ENCODE assay signal across 23 cellular contexts in the genomic region with DNA sequence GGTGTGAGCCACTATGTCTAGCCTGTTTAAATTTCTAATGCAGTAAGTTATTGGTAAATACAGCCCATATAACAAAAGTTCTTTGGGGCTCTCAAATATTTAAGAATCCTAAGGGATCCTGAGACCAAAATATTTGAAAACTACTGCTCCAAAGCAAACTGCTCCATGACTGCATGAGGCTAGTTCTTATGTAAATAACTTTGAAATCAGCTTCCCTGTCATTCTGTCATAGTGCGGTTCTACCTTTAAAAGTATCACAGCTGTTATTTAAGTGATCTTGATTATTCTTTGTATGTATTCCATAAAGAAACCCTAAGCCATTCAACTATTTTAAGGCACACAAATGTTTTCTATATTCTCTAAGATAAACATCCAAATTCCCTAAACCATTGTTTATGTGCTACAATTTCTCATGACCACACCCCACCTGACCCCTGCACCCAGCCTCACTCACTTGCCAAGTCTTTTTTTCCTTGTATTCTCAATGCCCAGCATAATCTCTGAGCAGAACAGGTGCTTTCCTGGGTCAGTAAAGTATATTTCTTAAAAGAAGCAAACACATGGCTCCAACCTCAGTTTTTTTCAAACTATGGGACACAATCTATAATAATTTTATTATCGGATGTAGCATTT.
A peak's percentile ranks its signal among the peaks of the same experiment; 100 is the strongest.
DNase-seq lines count a peak whose midpoint lies in the region; FAIRE-seq and TF ChIP-seq lines count a peak whose summit lies in the region.
"Had no signal": no experiment of that assay in that cellular context is flagged by ENCODE, and none has a peak within 500 bp of the region (broad histone marks: within the 10 kb centered on the region; RNA-seq: fewer than 3 reads in every experiment).

No MANE protein-coding gene starts in this region.

- TF ChIP-seq POLR2A in endothelial cell of umbilical vein (IDR thresholded peaks at IDR 0.05; ENCODE audit: low read depth, low read length), result no peak

- intact Hi-C loops in endothelial cell of umbilical vein (cut with micrococcal nuclease), result no loop called here

- H3K4me3 Mint-ChIP-seq in osteocyte (ENCODE audit: unreplicated experiment), result no peak overlapping the region
- H3K4me3 Mint-ChIP-seq in CD8-positive, alpha-beta memory T cell, result no peak overlapping the region
- H3K4me3 Mint-ChIP-seq: activated CD8-positive, alpha-beta T cell treated with anti-CD3 and anti-CD28 coated beads for 36 hours; activated naive CD8-positive, alpha-beta T cell had no signal

- no peaks in the 10 kb centered on the region for H4K20me1 ChIP-seq in endothelial cell of umbilical vein (replicated peaks; ENCODE audit: control insufficient read depth, extremely low read depth, insufficient read depth, low read length)

- H2AFZ ChIP-seq in endothelial cell of umbilical vein (ENCODE audit: low read depth, low read length), result peak overlapping the region; percentile 24

- no peaks in the 10 kb centered on the region for H3K27me3 ChIP-seq in endothelial cell of umbilical vein (ENCODE audit: control insufficient read depth in 2 of 2, insufficient read depth in 2 of 2, low read length in 2 of 2)
- no peaks in the 10 kb centered on the region for H3K27me3 ChIP-seq in CD8-positive, alpha-beta memory T cell (ENCODE audit: insufficient read depth, low read length, poor library complexity, severe bottlenecking)
- H3K27me3 ChIP-seq: heart right ventricle, testis, uterus had no signal

- TF ChIP-seq CTCF in endothelial cell of umbilical vein (IDR thresholded peaks at IDR 0.05; ENCODE audit: extremely low read depth in 1 of 2, insufficient read depth in 1 of 2, low read depth in 1 of 2, low read length in 2 of 2) (no peak), osteocyte (IDR thresholded peaks at IDR 0.05) (no peak)

- H3K27me3 Mint-ChIP-seq in osteocyte (ENCODE audit: unreplicated experiment), result no peaks in the 10 kb centered on the region
- H3K27me3 Mint-ChIP-seq in CD8-positive, alpha-beta memory T cell, result no peaks in the 10 kb centered on the region
- H3K27me3 Mint-ChIP-seq: activated CD8-positive, alpha-beta T cell treated with anti-CD3 and anti-CD28 coated beads for 36 hours; activated naive CD8-positive, alpha-beta T cell had no signal

- peaks cover 11% of the 10 kb centered on the region for H3K4me1 Mint-ChIP-seq in osteocyte (ENCODE audit: unreplicated experiment)
- no peaks in the 10 kb centered on the region for H3K4me1 Mint-ChIP-seq in CD8-positive, alpha-beta memory T cell

- H3K36me3 Mint-ChIP-seq in osteocyte (ENCODE audit: unreplicated experiment), result peaks cover 15% of the 10 kb centered on the region
- peaks cover 11 to 36% (median 16%) of the 10 kb centered on the region in 3 donors for H3K36me3 Mint-ChIP-seq in CD8-positive, alpha-beta memory T cell

- H3K79me2 ChIP-seq in endothelial cell of umbilical vein (ENCODE audit: control insufficient read depth, insufficient read depth, low read length), result peaks cover 26% of the 10 kb centered on the region

- FAIRE-seq in endothelial cell of umbilical vein (lab: Jason Lieb, UNC), result no peak
- FAIRE-seq: GM12892, H1 had no signal

- H3K36me3 ChIP-seq in endothelial cell of umbilical vein (ENCODE audit: control insufficient read depth in 2 of 2, extremely low read depth in 1 of 2, insufficient read depth in 2 of 2, low read length in 2 of 2), result peaks cover 0 to 8% of the 10 kb centered on the region in 2 experiments
- H3K36me3 ChIP-seq in CD8-positive, alpha-beta memory T cell (ENCODE audit: insufficient read depth, low read length), result no peaks in the 10 kb centered on the region
- H3K36me3 ChIP-seq: uterus had no signal

- H3K27ac Mint-ChIP-seq in osteocyte (ENCODE audit: unreplicated experiment), result peak overlapping the region; percentile 56
- peak overlapping the region in 1 of 8 donors; percentile 36 for H3K27ac Mint-ChIP-seq in CD8-positive, alpha-beta memory T cell
- H3K27ac Mint-ChIP-seq: activated CD8-positive, alpha-beta T cell treated with anti-CD3 and anti-CD28 coated beads for 36 hours; activated naive CD8-positive, alpha-beta T cell had no signal

- no peak overlapping the region for H3K9ac ChIP-seq in endothelial cell of umbilical vein (replicated peaks; ENCODE audit: extremely low read depth, insufficient read depth, low read length)

- CTCF ChIA-PET in endothelial cell of umbilical vein (lab: Charles Lee), result no interaction called here
- CTCF ChIA-PET in CD8-positive, alpha-beta memory T cell (lab: Charles Lee), result no interaction called here

- H3K27ac ChIP-seq in endothelial cell of umbilical vein (ENCODE audit: insufficient read depth, low read depth, low read length), result peak overlapping the region; percentile 69
- no peak overlapping the region for H3K27ac ChIP-seq in CD8-positive, alpha-beta memory T cell (ENCODE audit: low read depth, low read length)
- H3K27ac ChIP-seq: heart right ventricle, testis, uterus had no signal

- POLR2A ChIA-PET in endothelial cell of umbilical vein (lab: Charles Lee), result no interaction called here
- POLR2A ChIA-PET in CD8-positive, alpha-beta memory T cell (lab: Charles Lee), result no interaction called here

- no peaks in the 10 kb centered on the region for H3K9me3 ChIP-seq in endothelial cell of umbilical vein (replicated peaks; ENCODE audit: control insufficient read depth, insufficient read depth, low read length)
- no peaks in the 10 kb centered on the region for H3K9me3 ChIP-seq in CD8-positive, alpha-beta memory T cell (ENCODE audit: low read length)
- H3K9me3 ChIP-seq: heart right ventricle, testis, uterus had no signal

- H3K4me3 ChIP-seq in endothelial cell of umbilical vein (replicated peaks in 1 of 3; ENCODE audit: insufficient read depth in 1 of 3, low read depth in 1 of 3, low read length in 3 of 3), result no peak overlapping the region
- no peak overlapping the region for H3K4me3 ChIP-seq in CD8-positive, alpha-beta memory T cell (ENCODE audit: low read length)
- H3K4me3 ChIP-seq: heart right ventricle, lung, testis, uterus had no signal

- DNase-seq in ELR (ENCODE audit: low read depth) (peak; percentile 18), LoVo (ENCODE audit: low spot score) (peak; percentile 23), endothelial cell of umbilical vein (ENCODE audit: low read depth, low spot score) (no peak), osteocyte (ENCODE audit: extremely low spot score, unreplicated experiment) (no peak), mesenteric fat pad (ENCODE audit: low spot score) (no peak)
- DNase-seq in CD8-positive, alpha-beta memory T cell, result no peak
- DNase-seq in stimulated activated CD8-positive, alpha-beta memory T cell treated with anti-CD3 and anti-CD28 coated beads, Interleukin-4, amount 100 ng/mL, for 48 hours, result no peak
- no peak for DNase-seq in activated CD4-positive, CD25-positive, alpha-beta regulatory T cell (lab: John Stamatoyannopoulos, UW)
- DNase-seq: activated CD4-positive, CD25-positive, alpha-beta regulatory T cell treated with anti-CD3 and anti-CD28 coated beads, Interleukin-2, amount 50 U/mL, for 72 hours; activated CD8-positive, alpha-beta T cell treated with anti-CD3 and anti-CD28 coated beads for 36 hours; aorta; heart right ventricle; NCI-H1436 treated with DMSO at 0.1 percent for 48 hours; NCI-H748 treated with DMSO at 0.1 percent for 48 hours; posterior cingulate gyrus; RPMI8226; stimulated activated naive CD8-positive, alpha-beta T cell treated with anti-CD3 and anti-CD28 coated beads, Interleukin-15, Interleukin-2, amounts not matched to agents 100 U/mL and 50 U/mL, for 24 hours; testis; uterus had no signal

- no peaks in the 10 kb centered on the region for H3K9me1 ChIP-seq in endothelial cell of umbilical vein (replicated peaks; ENCODE audit: control insufficient read depth, extremely low read depth, insufficient read depth, low read length)

- no peaks in the 10 kb centered on the region for H3K9me3 Mint-ChIP-seq in osteocyte (ENCODE audit: unreplicated experiment)
- no peaks in the 10 kb centered on the region for H3K9me3 Mint-ChIP-seq in CD8-positive, alpha-beta memory T cell
- H3K9me3 Mint-ChIP-seq: activated CD8-positive, alpha-beta T cell treated with anti-CD3 and anti-CD28 coated beads for 36 hours had no signal

- H3K4me2 ChIP-seq in endothelial cell of umbilical vein (ENCODE audit: insufficient read depth, low read length), result no peak overlapping the region

- peaks cover 14% of the 10 kb centered on the region for H3K4me1 ChIP-seq in endothelial cell of umbilical vein (ENCODE audit: control insufficient read depth, extremely low read depth, insufficient read depth, low read length)
- H3K4me1 ChIP-seq in CD8-positive, alpha-beta memory T cell (ENCODE audit: insufficient read depth, low read length), result no peaks in the 10 kb centered on the region
- H3K4me1 ChIP-seq: heart right ventricle, testis, uterus had no signal

- no TSS peak for BruUV-seq in endothelial cell of umbilical vein (replicated peaks; lab: Mats Ljungman, UMichigan)

- dilution Hi-C loops in endothelial cell of umbilical vein (cut with MboI; ENCODE audit: extremely low pct_ligation_motif_present, low sequenced_read_pairs), result no loop called here

TF ChIP-seq in endothelial cell of umbilical vein, 7 proteins besides CTCF, POLR2A, EP300 and RAD21:
- TF ChIP-seq GATA2 (IDR thresholded peaks at IDR 0.05; ENCODE audit: insufficient read depth, insufficient read length, low read depth, low read length) (no peak), MYC (IDR thresholded peaks at IDR 0.05; ENCODE audit: low read depth, low read length) (no peak), POLR2AphosphoS5 (IDR thresholded peaks at IDR 0.05; ENCODE audit: insufficient read depth, low read depth, low read length) (no peak), FOS (IDR thresholded peaks at IDR 0.05; ENCODE audit: borderline replicate concordance, insufficient read depth, low read length) (no peak), JUN (IDR thresholded peaks at IDR 0.05; ENCODE audit: borderline replicate concordance, insufficient read depth, insufficient read length, low read depth) (no peak), EZH2 (IDR thresholded peaks at IDR 0.05; ENCODE audit: borderline replicate concordance, low read depth, low read length, severe bottlenecking) (no peak)
- TF ChIP-seq, protein P1, sequence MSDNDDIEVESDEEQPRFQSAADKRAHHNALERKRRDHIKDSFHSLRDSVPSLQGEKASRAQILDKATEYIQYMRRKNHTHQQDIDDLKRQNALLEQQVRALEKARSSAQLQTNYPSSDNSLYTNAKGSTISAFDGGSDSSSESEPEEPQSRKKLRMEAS (IDR thresholded peaks at IDR 0.05; ENCODE audit: insufficient read depth, insufficient read length), result no peak

Comparison
In these comparisons a context has a peak if more than half of its experiments do, and no peak if none do; other contexts are left out.
1. DNase-seq: peak in ELR (single experiment) and LoVo (single experiment); none in endothelial cell of umbilical vein (single experiment), osteocyte (single experiment), CD8-positive, alpha-beta memory T cell (0 of 5), stimulated activated CD8-positive, alpha-beta memory T cell treated with anti-CD3 and anti-CD28 coated beads, Interleukin-4, amount 100 ng/mL, for 48 hours (single experiment), mesenteric fat pad (single experiment) and activated CD4-positive, CD25-positive, alpha-beta regulatory T cell (0 of 4).